ENCODE assay signal across 27 cellular contexts in genomic region chrX:47452112-47452511, GRCh38. TPM values are rescaled to one million over a fixed set of nuclear protein-coding genes. Genes with fewer than 3 reads are reported as not detected.
DNase-seq lines count a peak whose midpoint lies in the region; FAIRE-seq and TF ChIP-seq lines count a peak whose summit lies in the region.
"Had no signal": no experiment of that assay in that cellular context is flagged by ENCODE, and none has a peak within 500 bp of the region (broad histone marks: within the 10 kb centered on the region; RNA-seq: fewer than 3 reads in every experiment).

No MANE protein-coding gene starts in this region.

- FAIRE-seq in astrocyte (lab: Jason Lieb, UNC): no peak
- FAIRE-seq: A549, GM12878, GM12892, GM19239 had no signal

- peaks cover 27% of the 10 kb centered on the region for H3K9me3 ChIP-seq in astrocyte (ENCODE audit: insufficient read depth, low read depth, low read length)
- H3K9me3 ChIP-seq: BE2C had no signal

- TF ChIP-seq CTCF in astrocyte (IDR thresholded peaks at IDR 0.05; ENCODE audit: insufficient read depth, low read depth, low read length) (no peak), osteocyte (IDR thresholded peaks at IDR 0.05) (no peak)

- no peaks in the 10 kb centered on the region for H3K4me1 ChIP-seq in astrocyte (ENCODE audit: insufficient read depth, low read length)
- H3K4me1 ChIP-seq: A549, BE2C, BLaER1 had no signal

- peak; percentile 16 for DNase-seq in Ammon's horn (ENCODE audit: low spot score)
- DNase-seq in astrocyte (ENCODE audit: low read depth): no peak
- DNase-seq in head of caudate nucleus: peak in 40 of 42 donors; percentile 3 to 67 (median 36)
- DNase-seq in osteocyte (ENCODE audit: extremely low spot score, unreplicated experiment): no peak
- no peak for DNase-seq in NCI-H2081 treated with DMSO at 0.1 percent for 48 hours (lab: John Stamatoyannopoulos, UW)
- no peak for DNase-seq in cerebellum (ENCODE audit: low spot score)
- DNase-seq: AML-193; BE2C; C1 segment of cervical spinal cord; CD4-positive, alpha-beta memory T cell; CD4-positive, CD25-positive, alpha-beta regulatory T cell; CD8-positive, alpha-beta memory T cell; COR-L47; DMS 273 treated with DMSO at 0.1 percent for 48 hours; DMS153; DMS53; DMS79; DND-41; EL; GDM1 had no signal

- H3K9me3 Mint-ChIP-seq in astrocyte (ENCODE audit: unreplicated experiment) (peaks cover 32% of the 10 kb centered on the region), osteocyte (ENCODE audit: unreplicated experiment) (peaks cover 48% of the 10 kb centered on the region)

- no peak overlapping the region for H2AFZ ChIP-seq in astrocyte (ENCODE audit: low read depth, low read length)

- no peak overlapping the region for H3K27ac ChIP-seq in astrocyte (ENCODE audit: low read depth, low read length)
- H3K27ac ChIP-seq: 22Rv1, A549, BLaER1 had no signal

- H3K9ac ChIP-seq in astrocyte (ENCODE audit: low read length): no peak overlapping the region
- H3K9ac ChIP-seq: BLaER1 had no signal

- no peaks in the 10 kb centered on the region for H3K4me1 Mint-ChIP-seq in astrocyte (ENCODE audit: low read depth, unreplicated experiment)
- no peaks in the 10 kb centered on the region for H3K4me1 Mint-ChIP-seq in osteocyte (ENCODE audit: unreplicated experiment)
- H3K4me1 Mint-ChIP-seq: CD14-positive monocyte; CD4-positive, alpha-beta memory T cell had no signal

- H3K27ac Mint-ChIP-seq in astrocyte (ENCODE audit: unreplicated experiment): no peak overlapping the region
- H3K27ac Mint-ChIP-seq in osteocyte (ENCODE audit: unreplicated experiment): no peak overlapping the region
- H3K27ac Mint-ChIP-seq: CD14-positive monocyte; CD4-positive, alpha-beta memory T cell; CD4-positive, CD25-positive, alpha-beta regulatory T cell; CD8-positive, alpha-beta memory T cell had no signal

- H3K36me3 Mint-ChIP-seq in astrocyte (ENCODE audit: low read depth, unreplicated experiment): peaks cover 55% of the 10 kb centered on the region
- peaks cover 42% of the 10 kb centered on the region for H3K36me3 Mint-ChIP-seq in osteocyte (ENCODE audit: unreplicated experiment)

- H4K20me1 ChIP-seq in astrocyte (ENCODE audit: insufficient read depth, low read length): no peaks in the 10 kb centered on the region
- H4K20me1 ChIP-seq: BLaER1 had no signal

- no peaks in the 10 kb centered on the region for H3K79me2 ChIP-seq in astrocyte (ENCODE audit: insufficient read depth, low read length)

- peaks cover 13% of the 10 kb centered on the region for H3K36me3 ChIP-seq in astrocyte (ENCODE audit: insufficient read depth, low read length)
- H3K36me3 ChIP-seq: BE2C had no signal

- intact Hi-C loops in head of caudate nucleus (cut with DNase I): no loop called here

- H3K27me3 Mint-ChIP-seq in astrocyte (ENCODE audit: low read depth, unreplicated experiment): no peaks in the 10 kb centered on the region
- H3K27me3 Mint-ChIP-seq in osteocyte (ENCODE audit: unreplicated experiment): no peaks in the 10 kb centered on the region
- H3K27me3 Mint-ChIP-seq: CD4-positive, alpha-beta memory T cell; CD4-positive, CD25-positive, alpha-beta regulatory T cell had no signal

- no peak overlapping the region for H3K4me3 ChIP-seq in astrocyte (ENCODE audit: insufficient read depth, low read depth, low read length)
- H3K4me3 ChIP-seq: A549, BLaER1, GM12878 had no signal

- no peak overlapping the region for H3K4me2 ChIP-seq in astrocyte (ENCODE audit: low read length)
- H3K4me2 ChIP-seq: A549, BLaER1 had no signal

- H3K4me3 Mint-ChIP-seq in astrocyte (ENCODE audit: unreplicated experiment) (peak overlapping the region; percentile 27), osteocyte (ENCODE audit: unreplicated experiment) (no peak overlapping the region)
- H3K4me3 Mint-ChIP-seq: CD14-positive monocyte; CD4-positive, alpha-beta memory T cell; CD4-positive, CD25-positive, alpha-beta regulatory T cell; CD8-positive, alpha-beta memory T cell had no signal

- H3K27me3 ChIP-seq in astrocyte (ENCODE audit: insufficient read depth, low read length): no peaks in the 10 kb centered on the region
- H3K27me3 ChIP-seq: BE2C had no signal

RNA-seq across cellular contexts. Expression of gene ZNF41, which starts 30.9 kb away (rescaled TPM):
- 5.7 and 7.0 TPM in 2 replicates for total RNA-seq in astrocyte
- total RNA-seq in osteocyte: 6.3 and 8.8 TPM in 2 replicates
- 12.2 TPM for total RNA-seq in cerebellum

Comparison
In these comparisons a context has a peak if more than half of its experiments do, and no peak if none do; other contexts are left out.
1. DNase-seq: peak in Ammon's horn (single experiment) and head of caudate nucleus (40 of 42); none in astrocyte (single experiment), osteocyte (single experiment), NCI-H2081 treated with DMSO at 0.1 percent for 48 hours (single experiment) and cerebellum (single experiment).